Comparison of ENCODE assay signal across 8 cellular contexts in genomic region chr22:36465232-36466021, GRCh38. TPM values are rescaled to one million over a fixed set of nuclear protein-coding genes. Genes with fewer than 3 reads are reported as not detected.
DNase-seq lines count a peak whose midpoint lies in the region; ATAC-seq, FAIRE-seq and TF ChIP-seq lines count a peak whose summit lies in the region.

No MANE protein-coding gene starts in this region.

- H3K27me3 ChIP-seq in K562 (ENCODE audit: control insufficient read depth in 2 of 2, insufficient read depth in 2 of 2, low read length in 2 of 2) (no peaks in the 10 kb centered on the region), subcutaneous abdominal adipose tissue (ENCODE audit: control insufficient read depth in 5 of 5, insufficient read depth in 4 of 5, low read length in 5 of 5) (no peaks in the 10 kb centered on the region)

- peaks cover 23 to 40% of the 10 kb centered on the region in 2 experiments for H3K4me1 ChIP-seq in K562 (replicated peaks in 1 of 2; ENCODE audit: control insufficient read depth in 2 of 2, insufficient read depth in 2 of 2, low read length in 2 of 2)
- peaks cover 15 to 29% of the 10 kb centered on the region in 2 donors for H3K4me1 ChIP-seq in kidney (ENCODE audit: control insufficient read depth in 1 of 2, insufficient read depth in 1 of 2, low read depth in 1 of 2, low read length in 2 of 2)
- H3K4me1 ChIP-seq in subcutaneous abdominal adipose tissue (ENCODE audit: control insufficient read depth in 5 of 5, insufficient read depth in 5 of 5, low read length in 5 of 5): peaks cover 6 to 74% (median 49%) of the 10 kb centered on the region in 5 donors

- no TSS peak for BruUV-seq in K562 (replicated peaks; lab: Mats Ljungman, UMichigan)

- H3K27ac ChIP-seq in K562 (ENCODE audit: extremely low read depth, low read depth, low read length) (no peak overlapping the region), kidney (ENCODE audit: low read depth in 2 of 2, low read length in 2 of 2) (peak overlapping the region; percentile 63 to 67), subcutaneous abdominal adipose tissue (ENCODE audit: low read depth, low read length) (peak overlapping the region; percentile 77)

- no peak overlapping the region for H2AFZ ChIP-seq in K562 (ENCODE audit: low read depth, low read length)

- H3K4me3 ChIP-seq in K562: no peak overlapping the region
- H3K4me3 ChIP-seq in kidney (ENCODE audit: low read length in 2 of 2): no peak overlapping the region
- H3K4me3 ChIP-seq in subcutaneous abdominal adipose tissue (ENCODE audit: low read depth in 1 of 5, low read length in 5 of 5): no peak overlapping the region

- peaks cover 29% of the 10 kb centered on the region; the same call in 2 of the 3 replicates for H3K36me3 ChIP-seq in K562 (ENCODE audit: control insufficient read depth, insufficient read depth, low read length)
- peaks cover 0 to 5% of the 10 kb centered on the region in 2 donors for H3K36me3 ChIP-seq in kidney (ENCODE audit: control insufficient read depth in 1 of 2, insufficient read depth in 2 of 2, low read length in 2 of 2)
- H3K36me3 ChIP-seq in subcutaneous abdominal adipose tissue (ENCODE audit: control insufficient read depth in 5 of 5, insufficient read depth in 5 of 5, low read length in 5 of 5): peaks cover 0 to 20% (median 17%) of the 10 kb centered on the region in 5 donors

- 0 out of 2 replicates have a peak, but pooled peaks cover 3% of the 10 kb centered on the region for H4K20me1 ChIP-seq in K562 (replicated peaks; ENCODE audit: control insufficient read depth, insufficient read depth, low read length)

- WGBS in K562 (ENCODE audit: insufficient coverage, low coverage, missing lambda C conversion rate): 76% methylated on average over 18 of the region's 25 CpGs

- no peak for TF ChIP-seq RAD21 in K562 (CRISPR knock-in tag; conservative IDR thresholded peaks at IDR 0.05 in 1 of 2, IDR thresholded peaks at IDR 0.05 in 1 of 2)

- DNase-seq in HS-5 (ENCODE audit: low read depth): peak; percentile 92
- no peak for DNase-seq in K562 (ENCODE audit: extremely low read depth in 1 of 4, low spot score in 3 of 4)
- peak; percentile 95 for DNase-seq in kidney
- DNase-seq in NCI-H2171 treated with DMSO at 0.1 percent for 48 hours (lab: John Stamatoyannopoulos, UW): no peak
- no peak for DNase-seq in effector CD8-positive, alpha-beta T cell (lab: John Stamatoyannopoulos, UW)

- TF ChIP-seq EP300 in K562 (IDR thresholded peaks at IDR 0.05; ENCODE audit: low read length): no peak

- POLR2A ChIA-PET in K562 (lab: Yijun Ruan, JAX): interaction anchor here (1.3 to 1.7 kb wide), 2 partner anchors 12 to 1192 kb away, joined by 3 to 4 read pairs; no protein-coding TSS in a partner anchor

- TF ChIP-seq CTCF in K562 (IDR thresholded peaks at IDR 0.05 in 2 of 3, conservative IDR thresholded peaks at IDR 0.05 in 1 of 3; ENCODE audit: insufficient read depth in 2 of 3, low read depth in 1 of 3, low read length in 3 of 3): no peak
- TF ChIP-seq CTCF in kidney (IDR thresholded peaks at IDR 0.05; ENCODE audit: borderline replicate concordance, extremely low read depth, insufficient read depth): no peak

- H3K9ac ChIP-seq in K562 (ENCODE audit: insufficient read depth in 1 of 2, low read depth in 2 of 2, low read length in 2 of 2): peak overlapping the region in 1 of 2 experiments; percentile 45; a peak in 2 of 4 replicates
- H3K9ac ChIP-seq in kidney (ENCODE audit: low read length in 2 of 2): peak overlapping the region in 1 of 2 donors; percentile 62
- peak overlapping the region in 3 of 5 donors; percentile 59 to 68 (median 60) for H3K9ac ChIP-seq in subcutaneous abdominal adipose tissue (ENCODE audit: low read length in 5 of 5)

- H3K4me2 ChIP-seq in K562 (ENCODE audit: insufficient read depth, low read length): no peak overlapping the region

- no peaks in the 10 kb centered on the region for H3K9me3 ChIP-seq in K562 (replicated peaks; ENCODE audit: control insufficient read depth, insufficient read depth, low read depth, low read length)
- no peaks in the 10 kb centered on the region for H3K9me3 ChIP-seq in kidney (ENCODE audit: control insufficient read depth in 1 of 2, low read length in 2 of 2)
- H3K9me3 ChIP-seq in subcutaneous abdominal adipose tissue (ENCODE audit: control insufficient read depth in 5 of 5, low read length in 5 of 5): no peaks in the 10 kb centered on the region

- TF ChIP-seq POLR2A in K562 (conservative IDR thresholded peaks at IDR 0.05): no peak

- ATAC-seq in K562 (no peak), HG02870 (IDR thresholded peaks at IDR 0.05; ENCODE audit: unreplicated experiment) (no peak), HG02852 (IDR thresholded peaks at IDR 0.05; ENCODE audit: unreplicated experiment) (no peak)

- no peaks in the 10 kb centered on the region; the same call in 2 of the 3 replicates for H3K79me2 ChIP-seq in K562 (ENCODE audit: control insufficient read depth, insufficient read depth, low read length)

- CTCF ChIA-PET in K562 (lab: Yijun Ruan, JAX; ENCODE audit: low intra/inter-chr PET ratio): no interaction called here

- in situ Hi-C loops in K562 (cut with MboI): loop anchor here (5.0 kb wide), 1 partner anchor 168 kb away; no protein-coding TSS in a partner anchor

- intact Hi-C loops in K562 (cut with micrococcal nuclease): loop anchor here (5.0 kb wide), 1 partner anchor 98 kb away; no protein-coding TSS in a partner anchor
- intact Hi-C loops in kidney (cut with DNase I): no loop called here

- H3K9me1 ChIP-seq in K562 (ENCODE audit: control insufficient read depth, insufficient read depth, low read length): no peaks in the 10 kb centered on the region

- FAIRE-seq in K562 (lab: Jason Lieb, UNC): no peak
- FAIRE-seq in kidney (lab: Jason Lieb, UNC): no peak

TF ChIP-seq in K562, 482 proteins besides CTCF, POLR2A, EP300 and RAD21 (continues in another document):
- TF ChIP-seq FOXP1 (CRISPR knock-in tag; IDR thresholded peaks at IDR 0.05): no peak
- no peak for TF ChIP-seq DDX20 (tag; IDR thresholded peaks at IDR 0.05; ENCODE audit: low read depth)
- TF ChIP-seq ZBTB17 (CRISPR knock-in tag; IDR thresholded peaks at IDR 0.05): no peak
- TF ChIP-seq MIER1 (IDR thresholded peaks at IDR 0.05; ENCODE audit: low read depth): no peak
- TF ChIP-seq RBFOX2 (IDR thresholded peaks at IDR 0.05; ENCODE audit: low read depth, low read length): peak; percentile 45; the same call in 1 of the 2 replicates
- TF ChIP-seq ZNF408 (CRISPR knock-in tag; IDR thresholded peaks at IDR 0.05; ENCODE audit: low read depth): no peak
- TF ChIP-seq CEBPB (tag; IDR thresholded peaks at IDR 0.05): no peak
- TF ChIP-seq RBM39 (optimal IDR thresholded peaks at IDR 0.05; ENCODE audit: low read depth, low read length): no peak
- no peak for TF ChIP-seq ARID1B (IDR thresholded peaks at IDR 0.05)
- no peak for TF ChIP-seq THAP7 (CRISPR knock-in tag; IDR thresholded peaks at IDR 0.05)
- no peak for TF ChIP-seq KDM4B (IDR thresholded peaks at IDR 0.05; ENCODE audit: borderline replicate concordance in 2 of 2, low read depth in 1 of 2)

RNA-seq across cellular contexts. Expression of gene TXN2, which starts 16.0 kb away (rescaled TPM):
- total RNA-seq in K562 (2011; cell fraction: chromatin; rRNA removed; ENCODE audit: low replicate concordance): 17.4 and 41.4 TPM in 2 replicates
- 38.5 and 47.9 TPM in 2 replicates for total RNA-seq in K562 (2011; cell fraction: nucleolus; rRNA removed)
- 38.9 and 53.1 TPM in 2 replicates for total RNA-seq in K562 (2011; cell fraction: nucleoplasm; rRNA removed)
- total RNA-seq in K562 (2014; rRNA removed): 95.0 and 111 TPM in 2 replicates
- 46.2 and 48.5 TPM in 2 replicates for total RNA-seq in K562 (2014; rRNA removed; fragmentation: Illumina TruSeq; extraction: Trizol)
- 48.6 and 55.6 TPM in 2 replicates for total RNA-seq in K562 (2015; rRNA removed; fragmentation: Illumina TruSeq; extraction: Trizol)
- 118 TPM in 2 replicates for total RNA-seq in K562 (2021)
- polyA plus RNA-seq in K562 (2011; rRNA removed): 163 and 187 TPM in 2 replicates
- polyA plus RNA-seq in K562 (2011; cell fraction: cytosol; rRNA removed): 281 and 292 TPM in 2 replicates
- polyA plus RNA-seq in K562 (2011; cell fraction: nucleus; rRNA removed): 107 and 113 TPM in 2 replicates
- 124 and 188 TPM in 2 replicates for polyA plus RNA-seq in K562 (2012)
- 108 and 125 TPM in 2 replicates for polyA plus RNA-seq in K562 (2014; fragmentation: Illumina TruSeq; extraction: Trizol)
- 100 to 1,000 TPM; 306 to 399 TPM for polyA plus RNA-seq in K562 (2014; fragmentation: Nextera tagmentation; extraction: Ambion mirVana)
- polyA plus RNA-seq in K562 (2014; rRNA removed): 160 and 186 TPM in 2 replicates
- 149 and 167 TPM in 2 replicates for polyA minus RNA-seq in K562 (2011; rRNA and poly(A)+ RNA removed)
- polyA minus RNA-seq in K562 (2011; cell fraction: cytosol; rRNA and poly(A)+ RNA removed): 55.2 and 64.8 TPM in 2 replicates
- 13.1 and 24.8 TPM in 2 replicates for polyA minus RNA-seq in K562 (2011; cell fraction: nucleus; rRNA and poly(A)+ RNA removed)
- total RNA-seq in kidney: 72.8 TPM
- polyA plus RNA-seq in kidney (ENCODE audit: insufficient read depth, low read depth, low replicate concordance): 194 TPM

RNA-seq across cellular contexts. Expression of gene FOXRED2, which starts 41.4 kb away (rescaled TPM):
- total RNA-seq in K562 (2011; cell fraction: chromatin; rRNA removed; ENCODE audit: low replicate concordance): 10.1 and 19.1 TPM in 2 replicates
- total RNA-seq in K562 (2011; cell fraction: nucleolus; rRNA removed): 17.4 and 20.0 TPM in 2 replicates
- 16.1 and 24.4 TPM in 2 replicates for total RNA-seq in K562 (2011; cell fraction: nucleoplasm; rRNA removed)
- total RNA-seq in K562 (2014; rRNA removed) (11.2 and 14.1 TPM in 2 replicates), K562 (2014; rRNA removed; fragmentation: Illumina TruSeq; extraction: Trizol) (5.7 and 5.8 TPM in 2 replicates), K562 (2015; rRNA removed; fragmentation: Illumina TruSeq; extraction: Trizol) (7.8 and 8.9 TPM in 2 replicates), K562 (2021) (42.3 and 48.4 TPM in 2 replicates), kidney (8.5 TPM)
- polyA plus RNA-seq in K562 (2011; rRNA removed) (2.8 and 3.8 TPM in 2 replicates), K562 (2014; fragmentation: Illumina TruSeq; extraction: Trizol) (19.8 and 20.6 TPM in 2 replicates), K562 (2014; fragmentation: Nextera tagmentation; extraction: Ambion mirVana) (1 to 10 TPM; 5.4 to 5.7 TPM), K562 (2014; rRNA removed) (10.1 and 14.3 TPM in 2 replicates), kidney (ENCODE audit: insufficient read depth, low read depth, low replicate concordance) (6.5 TPM)
- 4.5 and 6.9 TPM in 2 replicates for polyA plus RNA-seq in K562 (2011; cell fraction: cytosol; rRNA removed)
- polyA plus RNA-seq in K562 (2011; cell fraction: nucleus; rRNA removed): 5.0 and 9.6 TPM in 2 replicates
- 15.8 and 21.8 TPM in 2 replicates for polyA plus RNA-seq in K562 (2012)
- polyA minus RNA-seq in K562 (2011; rRNA and poly(A)+ RNA removed): 4.2 and 5.8 TPM in 2 replicates
- 11.1 and 14.3 TPM in 2 replicates for polyA minus RNA-seq in K562 (2011; cell fraction: cytosol; rRNA and poly(A)+ RNA removed)
- polyA minus RNA-seq in K562 (2011; cell fraction: nucleus; rRNA and poly(A)+ RNA removed): 4.0 and 4.6 TPM in 2 replicates

Comparison
In these comparisons a context has a peak if more than half of its experiments do, and no peak if none do; other contexts are left out.
1. DNase-seq: peak in HS-5 (single experiment) and kidney (single experiment); none in K562 (0 of 4), NCI-H2171 treated with DMSO at 0.1 percent for 48 hours (single experiment) and effector CD8-positive, alpha-beta T cell (single experiment).